In the genomic region with DNA sequence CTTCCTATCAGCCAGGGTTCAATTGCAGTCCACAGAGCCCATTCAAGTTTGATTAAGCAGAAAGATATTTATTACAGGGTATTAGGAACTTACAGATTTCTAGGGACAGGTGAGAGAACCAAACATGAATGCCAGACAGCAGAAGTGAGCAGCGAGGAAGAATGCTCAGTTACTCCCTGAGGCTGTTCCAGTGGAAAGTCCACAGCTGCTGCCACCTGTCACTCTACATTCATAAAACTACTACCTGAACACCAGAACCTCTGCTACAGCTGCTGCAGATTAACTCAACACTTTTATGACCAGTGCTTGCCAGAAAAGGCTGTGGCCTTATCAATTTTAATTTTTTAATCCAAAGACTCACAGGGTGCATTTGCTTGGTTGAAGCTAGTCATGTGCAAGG, we compare ENCODE assay signal across 16 cellular contexts.
DNase-seq lines count a peak whose midpoint lies in the region; ATAC-seq and TF ChIP-seq lines count a peak whose summit lies in the region.
"Had no signal": no experiment of that assay in that cellular context is flagged by ENCODE, and none has a peak within 500 bp of the region (broad histone marks: within the 10 kb centered on the region; RNA-seq: fewer than 3 reads in every experiment).

No MANE protein-coding gene starts in this region.

- no peak for TF ChIP-seq EP300 in transverse colon (IDR thresholded peaks at IDR 0.05; ENCODE audit: low read depth)

- TF ChIP-seq POLR2A in transverse colon (IDR thresholded peaks at IDR 0.05): peak; percentile 25

- H3K9me3 ChIP-seq in SJCRH30 (replicated peaks) (no peaks in the 10 kb centered on the region), mucosa of descending colon (no peaks in the 10 kb centered on the region), transverse colon (no peaks in the 10 kb centered on the region)

- no peaks in the 10 kb centered on the region for H3K36me3 ChIP-seq in SJCRH30
- no peaks in the 10 kb centered on the region for H3K36me3 ChIP-seq in mucosa of descending colon (ENCODE audit: low read depth)
- no peaks in the 10 kb centered on the region for H3K36me3 ChIP-seq in transverse colon
- H3K36me3 ChIP-seq: BLaER1 treated with 17β-estradiol and CSF1 and Interleukin-3, amounts not matched to agents 10 nM and 100 nM had no signal

- H3K27me3 ChIP-seq in SJCRH30 (no peaks in the 10 kb centered on the region), transverse colon (no peaks in the 10 kb centered on the region)
- H3K27me3 ChIP-seq: BLaER1 treated with 17β-estradiol and CSF1 and Interleukin-3, amounts not matched to agents 10 nM and 100 nM had no signal

- H3K4me3 ChIP-seq in SJCRH30: no peak overlapping the region
- no peak overlapping the region for H3K4me3 ChIP-seq in mucosa of descending colon
- peak overlapping the region in 3 of 4 donors; percentile 7 to 36 (median 13) for H3K4me3 ChIP-seq in transverse colon
- H3K4me3 ChIP-seq: BLaER1 treated with 17β-estradiol and CSF1 and Interleukin-3, amounts not matched to agents 10 nM and 100 nM; GM23338 had no signal

- TF ChIP-seq CTCF in mucosa of descending colon (IDR thresholded peaks at IDR 0.05) (no peak), transverse colon (IDR thresholded peaks at IDR 0.05) (no peak)

- ATAC-seq in mucosa of descending colon (peak; percentile 89), HG02763 (IDR thresholded peaks at IDR 0.05; ENCODE audit: unreplicated experiment) (no peak)
- ATAC-seq: GM23338 had no signal

- H3K4me1 ChIP-seq in SJCRH30 (no peaks in the 10 kb centered on the region), mucosa of descending colon (ENCODE audit: low read depth) (peaks cover 10% of the 10 kb centered on the region), transverse colon (peaks cover 0 to 19% (median 4%) of the 10 kb centered on the region in 4 donors)

- peak; percentile 40 for DNase-seq in DMS53 (lab: John Stamatoyannopoulos, UW)
- DNase-seq in SJCRH30: peak; percentile 3 to 31
- DNase-seq in mucosa of descending colon: peak; percentile 31 to 64 (median 33)
- DNase-seq in transverse colon: peak; percentile 48
- DNase-seq in head of caudate nucleus: no peak
- DNase-seq in cerebellar cortex (ENCODE audit: low spot score): no peak
- DNase-seq: ACHN; Calu3; CD4-positive, CD25-positive, alpha-beta regulatory T cell; DMS 273 treated with DMSO at 0.1 percent for 48 hours; DMS79 treated with DMSO at 0.1 percent for 48 hours; EL; H7 had no signal

- intact Hi-C loops in mucosa of descending colon (cut with DNase I, micrococcal nuclease) (no loop called here), transverse colon (cut with DNase I; ENCODE audit: low total_unique reads) (no loop called here), head of caudate nucleus (cut with DNase I) (no loop called here)

- in situ Hi-C loops in transverse colon (cut with MboI; ENCODE audit: low pct_ligation_motif_present in 1 of 4, low pct_unique_long_range_greater_than_20kb in 1 of 4, low sequenced_read_pairs in 3 of 4): no loop called here

- WGBS in transverse colon (ENCODE audit: low coverage in 1 of 2), 2 donors: 55% methylated on average over 1 of the region's 1 CpG; no CpG with 5 or more reads in 1 of the 2 donors

- H3K27ac ChIP-seq in SJCRH30 (no peak overlapping the region), transverse colon (peak overlapping the region; percentile 85 to 89 (median 88))
- H3K27ac ChIP-seq: BLaER1 treated with 17β-estradiol and CSF1 and Interleukin-3, amounts not matched to agents 10 nM and 100 nM had no signal

Comparison
In these comparisons a context has a peak if more than half of its experiments do, and no peak if none do; other contexts are left out.
1. DNase-seq: peak in DMS53 (single experiment), SJCRH30 (2 of 2), mucosa of descending colon (3 of 3) and transverse colon (single experiment); none in head of caudate nucleus (0 of 42) and cerebellar cortex (single experiment).
2. H3K4me3 ChIP-seq: peak in transverse colon (3 of 4); none in SJCRH30 (single experiment) and mucosa of descending colon (single experiment).